In genomic region chr10:132884691-132885271, GRCh38 we compare ENCODE assay signal across 20 cellular contexts. TPM values are rescaled to one million over a fixed set of nuclear protein-coding genes. Genes with fewer than 3 reads are reported as not detected.
A peak's percentile ranks its signal among the peaks of the same experiment; 100 is the strongest.
DNase-seq lines count a peak whose midpoint lies in the region; ATAC-seq, FAIRE-seq and TF ChIP-seq lines count a peak whose summit lies in the region.
"Had no signal": no experiment of that assay in that cellular context is flagged by ENCODE, and none has a peak within 500 bp of the region (broad histone marks: within the 10 kb centered on the region; RNA-seq: fewer than 3 reads in every experiment).

No MANE protein-coding gene starts in this region.

- no peaks in the 10 kb centered on the region for H3K36me3 ChIP-seq in Peyer's patch
- H3K36me3 ChIP-seq in kidney (ENCODE audit: control insufficient read depth in 1 of 2, insufficient read depth in 2 of 2, low read length in 2 of 2) = no peaks in the 10 kb centered on the region
- H3K36me3 ChIP-seq: HAP-1 had no signal

- TF ChIP-seq CTCF in Peyer's patch (IDR thresholded peaks at IDR 0.05) (no peak), kidney (IDR thresholded peaks at IDR 0.05; ENCODE audit: borderline replicate concordance, extremely low read depth, insufficient read depth) (no peak)

- no peaks in the 10 kb centered on the region for H3K27me3 ChIP-seq in Peyer's patch

- FAIRE-seq in kidney (lab: Jason Lieb, UNC) = no peak
- FAIRE-seq: D721Med, GM12892 had no signal

- DNase-seq in activated T-cell treated with anti-CD3 and anti-CD28 coated beads, Interleukin-2, amount 50 U/mL, for 24 hours = peak; percentile 20
- DNase-seq in activated T-cell treated with anti-CD3 and anti-CD28 coated beads for 4 hours (no peak), Peyer's patch (peak in 2 of 3 donors; percentile 40 to 43), kidney (peak; percentile 72), sciatic nerve (ENCODE audit: low spot score) (peak; percentile 54), NCI-H526 treated with DMSO at 0.1 percent for 48 hours (lab: John Stamatoyannopoulos, UW) (no peak), RPMI8226 (no peak)
- DNase-seq: CD8-positive, alpha-beta T cell; DND-41; GDM1; NCI-H1048; NCI-H146; NCI-H748 treated with DMSO at 0.1 percent for 48 hours; PC-9 had no signal

- H3K9ac ChIP-seq in kidney (ENCODE audit: low read length in 2 of 2) = no peak overlapping the region

- no peaks in the 10 kb centered on the region for H3K36me3 Mint-ChIP-seq in activated T-cell treated with anti-CD3 and anti-CD28 coated beads, Interleukin-2, amount 50 U/mL, for 24 hours (ENCODE audit: low read depth)
- H3K36me3 Mint-ChIP-seq: CD8-positive, alpha-beta T cell had no signal

- ATAC-seq in sciatic nerve = no peak
- no peak for ATAC-seq in HG03139 (IDR thresholded peaks at IDR 0.05; ENCODE audit: unreplicated experiment)
- ATAC-seq: CD8-positive, alpha-beta T cell had no signal

- H3K4me3 Mint-ChIP-seq in activated T-cell treated with anti-CD3 and anti-CD28 coated beads, Interleukin-2, amount 50 U/mL, for 24 hours = no peak overlapping the region
- H3K4me3 Mint-ChIP-seq: CD8-positive, alpha-beta T cell had no signal

- no peaks in the 10 kb centered on the region for H3K4me1 Mint-ChIP-seq in activated T-cell treated with anti-CD3 and anti-CD28 coated beads, Interleukin-2, amount 50 U/mL, for 24 hours (ENCODE audit: low read depth)

- H3K9me3 ChIP-seq in Peyer's patch = no peaks in the 10 kb centered on the region
- H3K9me3 ChIP-seq in kidney (ENCODE audit: control insufficient read depth in 1 of 2, low read length in 2 of 2) = no peaks in the 10 kb centered on the region
- H3K9me3 ChIP-seq: HAP-1 had no signal

- H3K4me1 ChIP-seq in Peyer's patch (no peaks in the 10 kb centered on the region), kidney (ENCODE audit: control insufficient read depth in 1 of 2, insufficient read depth in 1 of 2, low read depth in 1 of 2, low read length in 2 of 2) (no peaks in the 10 kb centered on the region)
- H3K4me1 ChIP-seq: HAP-1 had no signal

- H3K27ac Mint-ChIP-seq in activated T-cell treated with anti-CD3 and anti-CD28 coated beads, Interleukin-2, amount 50 U/mL, for 24 hours = no peak overlapping the region
- H3K27ac Mint-ChIP-seq: CD8-positive, alpha-beta T cell had no signal

- intact Hi-C loops in kidney (cut with DNase I) (no loop called here), sciatic nerve (cut with DNase I) (no loop called here)

- no peaks in the 10 kb centered on the region for H3K9me3 Mint-ChIP-seq in activated T-cell treated with anti-CD3 and anti-CD28 coated beads, Interleukin-2, amount 50 U/mL, for 24 hours
- H3K9me3 Mint-ChIP-seq: CD8-positive, alpha-beta T cell had no signal

- H3K4me3 ChIP-seq in Peyer's patch = no peak overlapping the region
- no peak overlapping the region for H3K4me3 ChIP-seq in kidney (ENCODE audit: low read length in 2 of 2)
- H3K4me3 ChIP-seq: HAP-1, PC-9 had no signal

- peaks cover 3% of the 10 kb centered on the region for H3K27me3 Mint-ChIP-seq in activated T-cell treated with anti-CD3 and anti-CD28 coated beads, Interleukin-2, amount 50 U/mL, for 24 hours

- TF ChIP-seq POLR2A in Peyer's patch (IDR thresholded peaks at IDR 0.05) = no peak

- H3K27ac ChIP-seq in Peyer's patch (no peak overlapping the region), kidney (ENCODE audit: low read depth in 2 of 2, low read length in 2 of 2) (no peak overlapping the region)
- H3K27ac ChIP-seq: 22Rv1, PC-9 had no signal

RNA-seq across cellular contexts. Expression of gene CFAP46, which starts 57.6 kb away (rescaled TPM):
- total RNA-seq in Peyer's patch = not detected
- total RNA-seq in kidney = 8.3 TPM
- 3.8 TPM for polyA plus RNA-seq in kidney (ENCODE audit: insufficient read depth, low read depth, low replicate concordance)
- 1.1 TPM for total RNA-seq in sciatic nerve
- total RNA-seq: CD8-positive, alpha-beta T cell; HT-29; PC-9 had no signal

Comparison
In these comparisons a context has a peak if more than half of its experiments do, and no peak if none do; other contexts are left out.
1. DNase-seq: peak in activated T-cell treated with anti-CD3 and anti-CD28 coated beads, Interleukin-2, amount 50 U/mL, for 24 hours (single experiment), Peyer's patch (2 of 3), kidney (single experiment) and sciatic nerve (single experiment); none in activated T-cell treated with anti-CD3 and anti-CD28 coated beads for 4 hours (single experiment), NCI-H526 treated with DMSO at 0.1 percent for 48 hours (single experiment) and RPMI8226 (single experiment).